Comparison of ENCODE assay signal across 25 cellular contexts in the genomic region with DNA sequence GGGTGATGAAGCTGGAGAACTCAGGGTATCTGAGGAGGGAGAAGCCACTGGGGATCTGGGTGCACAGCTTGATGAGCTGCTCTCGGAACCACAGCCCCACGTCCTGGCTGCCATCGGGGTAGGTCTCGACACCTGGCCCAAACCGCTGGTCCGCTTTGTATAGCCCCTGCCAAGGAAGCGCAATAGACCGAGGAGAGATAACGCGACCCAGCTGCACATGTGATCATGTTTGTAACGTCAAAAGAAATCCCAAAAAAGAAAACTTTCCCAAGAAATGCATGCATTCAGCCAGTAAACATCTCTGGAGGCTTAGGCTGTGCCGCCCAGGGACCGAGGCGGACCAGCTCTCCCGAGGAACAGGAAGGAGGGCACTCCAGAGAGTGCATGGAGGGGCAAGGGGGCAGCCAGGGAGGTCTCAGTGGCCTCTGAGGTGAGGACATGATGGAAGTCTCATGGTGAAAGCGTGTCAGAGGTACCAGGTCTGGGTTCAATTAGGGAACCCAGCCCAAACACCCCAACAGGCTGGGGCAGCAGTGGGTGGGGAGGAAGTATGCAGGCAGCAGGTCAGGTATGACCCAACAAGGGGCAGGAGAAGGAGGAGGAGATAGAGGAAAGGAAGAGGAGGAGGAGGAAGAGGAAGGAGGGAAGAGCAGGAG. TPM values are rescaled to one million over a fixed set of nuclear protein-coding genes. Genes with fewer than 3 reads are reported as not detected.
DNase-seq lines count a peak whose midpoint lies in the region; ATAC-seq, FAIRE-seq and TF ChIP-seq lines count a peak whose summit lies in the region.
"Had no signal": no experiment of that assay in that cellular context is flagged by ENCODE, and none has a peak within 500 bp of the region (broad histone marks: within the 10 kb centered on the region; RNA-seq: fewer than 3 reads in every experiment).

No MANE protein-coding gene starts in this region.

- H2AFZ ChIP-seq in H9 (ENCODE audit: low read length) = no peak overlapping the region
- H2AFZ ChIP-seq: GM23248 had no signal

- no peak for TF ChIP-seq CTCF in kidney (IDR thresholded peaks at IDR 0.05; ENCODE audit: borderline replicate concordance, extremely low read depth, insufficient read depth)
- no peak for TF ChIP-seq CTCF in progenitor cell of endocrine pancreas (IDR thresholded peaks at IDR 0.05; ENCODE audit: unreplicated experiment)
- TF ChIP-seq CTCF in H9 (conservative IDR thresholded peaks at IDR 0.05) = no peak
- no peak for TF ChIP-seq CTCF in right atrium auricular region (IDR thresholded peaks at IDR 0.05)

- H2BK5ac ChIP-seq in H9 (ENCODE audit: insufficient read length, low read length) = no peak overlapping the region

- DNase-seq in H7 (peak; percentile 18), kidney (peak; percentile 42), progenitor cell of endocrine pancreas (ENCODE audit: low spot score, unreplicated experiment) (no peak), NCI-H510A (lab: John Stamatoyannopoulos, UW) (no peak), H9 (no peak), right atrium auricular region (ENCODE audit: low spot score) (no peak)
- no peak for DNase-seq in activated naive CD8-positive, alpha-beta T cell treated with anti-CD3 and anti-CD28 coated beads, Interleukin-2, amount 10 ng/mL, durations not matched to agents 7 days and 5 days
- no peak for DNase-seq in stimulated activated CD8-positive, alpha-beta memory T cell treated with anti-CD3 and anti-CD28 coated beads, Interleukin-4, amount 100 ng/mL, for 48 hours
- DNase-seq: CD4-positive, alpha-beta T cell; COR-L47; DMS79; GM23248; HCEC 1CT; KBM-7; MM.1S; NCI-H1092; NCI-H1436; NCI-H187 treated with DMSO at 0.1 percent for 48 hours; NCI-H2107; NCI-H510A treated with DMSO at 0.1 percent for 48 hours; NCI-H774; NK-92 treated with Interleukin-12 subunit alpha and Interleukin-12 subunit beta, amount 100 ng/mL, for 24 hours; SHP77 treated with DMSO at 0.1 percent for 48 hours had no signal

- POLR2A ChIA-PET in activated naive CD8-positive, alpha-beta T cell treated with anti-CD3 and anti-CD28 coated beads, Interleukin-2, amount 10 ng/mL, durations not matched to agents 7 days and 5 days (lab: Charles Lee) = no interaction called here

- no CpG with 5 or more reads among the region's 16 CpGs for WGBS in H9 (ENCODE audit: extremely low coverage, insufficient read length, low lambda C conversion rate)

- H3K4ac ChIP-seq in H9 (ENCODE audit: low read depth, low read length) = no peak overlapping the region

- no peak overlapping the region for H2BK120ac ChIP-seq in H9 (ENCODE audit: low read depth, low read length, poor library complexity, severe bottlenecking)

- FAIRE-seq in kidney (lab: Jason Lieb, UNC) = no peak

- no peak overlapping the region for H2BK12ac ChIP-seq in H9 (ENCODE audit: insufficient read length, low read depth, low read length)

- H4K20me1 ChIP-seq in H9 (ENCODE audit: control insufficient read depth, insufficient read depth, insufficient read length) = no peaks in the 10 kb centered on the region

- H3K9ac ChIP-seq in kidney (ENCODE audit: low read length in 2 of 2) (no peak overlapping the region), H9 (ENCODE audit: extremely low read depth, insufficient read length, low read length) (no peak overlapping the region)
- H3K9ac ChIP-seq: GM23248 had no signal

- H4K5ac ChIP-seq in H9 (ENCODE audit: insufficient read length, low read depth, low read length) = no peak overlapping the region

- H3K79me2 ChIP-seq in H9 (ENCODE audit: insufficient read depth, low read length) = no peaks in the 10 kb centered on the region

- peaks cover 86% of the 10 kb centered on the region for H3K36me3 Mint-ChIP-seq in activated naive CD8-positive, alpha-beta T cell treated with anti-CD3 and anti-CD28 coated beads, Interleukin-2, amount 10 ng/mL, durations not matched to agents 7 days and 5 days
- H3K36me3 Mint-ChIP-seq in progenitor cell of endocrine pancreas (ENCODE audit: insufficient read depth) (peaks cover 75% of the 10 kb centered on the region), H9 (ENCODE audit: insufficient read depth in 1 of 3, low read depth in 3 of 3) (peaks cover 65 to 82% (median 77%) of the 10 kb centered on the region in 3 experiments)

- H3K27me3 ChIP-seq in H7 (ENCODE audit: control insufficient read depth, insufficient read depth, low read length) (no peaks in the 10 kb centered on the region), H9 (ENCODE audit: insufficient read depth, low read length) (no peaks in the 10 kb centered on the region), right atrium auricular region (no peaks in the 10 kb centered on the region)

- no peak overlapping the region for H3K56ac ChIP-seq in H9 (ENCODE audit: insufficient read length, low read depth, low read length)

- peaks cover 6 to 15% of the 10 kb centered on the region in 2 donors for H3K9me3 ChIP-seq in kidney (ENCODE audit: control insufficient read depth in 1 of 2, low read length in 2 of 2)
- peaks cover 23% of the 10 kb centered on the region for H3K9me3 ChIP-seq in H9 (ENCODE audit: control insufficient read depth, low read depth, low read length)
- peaks cover 0 to 24% of the 10 kb centered on the region in 2 donors for H3K9me3 ChIP-seq in right atrium auricular region

- intact Hi-C loops in kidney (cut with DNase I) = no loop called here

- no peak overlapping the region for H3K23ac ChIP-seq in H9 (ENCODE audit: insufficient read length, low read depth, low read length)

- no peak overlapping the region for H4K8ac ChIP-seq in H9 (replicated peaks; ENCODE audit: insufficient read length, low read depth, low read length)

- H3K27ac ChIP-seq in kidney (ENCODE audit: low read depth in 2 of 2, low read length in 2 of 2) = no peak overlapping the region
- no peak overlapping the region for H3K27ac ChIP-seq in H9 (ENCODE audit: insufficient read length, low read depth, low read length)
- no peak overlapping the region for H3K27ac ChIP-seq in right atrium auricular region
- H3K27ac ChIP-seq: GM23248, HL-60, RWPE1 had no signal

- peak overlapping the region; percentile 42 for H3K27ac Mint-ChIP-seq in activated naive CD8-positive, alpha-beta T cell treated with anti-CD3 and anti-CD28 coated beads, Interleukin-2, amount 10 ng/mL, durations not matched to agents 7 days and 5 days
- H3K27ac Mint-ChIP-seq in progenitor cell of endocrine pancreas = peak overlapping the region; percentile 24
- H3K27ac Mint-ChIP-seq in H9 = no peak overlapping the region; a peak in 1 of 7 replicates
- H3K27ac Mint-ChIP-seq: CD4-positive, alpha-beta T cell had no signal

- no peak overlapping the region for H4K91ac ChIP-seq in H9 (ENCODE audit: insufficient read length, low read depth, low read length)

- H3K23me2 ChIP-seq in H9 (ENCODE audit: insufficient read length, low read depth, low read length, poor library complexity, severe bottlenecking) = no peaks in the 10 kb centered on the region

- H2BK20ac ChIP-seq in H9 (ENCODE audit: low read depth, low read length, poor library complexity, severe bottlenecking) = no peak overlapping the region

- no peak overlapping the region for H3K4me2 ChIP-seq in H9 (ENCODE audit: insufficient read depth, insufficient read length, low read length)

- no peak for ATAC-seq in activated naive CD8-positive, alpha-beta T cell treated with anti-CD3 and anti-CD28 coated beads, Interleukin-2, amount 10 ng/mL, durations not matched to agents 7 days and 5 days (ENCODE audit: low read depth)

- no peaks in the 10 kb centered on the region for H3K79me1 ChIP-seq in H9 (ENCODE audit: insufficient read depth, low read depth, low read length, poor library complexity, severe bottlenecking)

- H3K18ac ChIP-seq in H9 (ENCODE audit: insufficient read length, low read depth, low read length) = no peak overlapping the region

- H3T11ph ChIP-seq in H9 (ENCODE audit: low read length) = no peak overlapping the region

- H3K4me1 Mint-ChIP-seq in activated naive CD8-positive, alpha-beta T cell treated with anti-CD3 and anti-CD28 coated beads, Interleukin-2, amount 10 ng/mL, durations not matched to agents 7 days and 5 days = peaks cover 1% of the 10 kb centered on the region
- H3K4me1 Mint-ChIP-seq in progenitor cell of endocrine pancreas (ENCODE audit: low read depth) (no peaks in the 10 kb centered on the region), H9 (no peaks in the 10 kb centered on the region)

- peaks cover 45% of the 10 kb centered on the region for H3K9me3 Mint-ChIP-seq in activated naive CD8-positive, alpha-beta T cell treated with anti-CD3 and anti-CD28 coated beads, Interleukin-2, amount 10 ng/mL, durations not matched to agents 7 days and 5 days
- H3K9me3 Mint-ChIP-seq in progenitor cell of endocrine pancreas (ENCODE audit: low read depth) (peaks cover 52% of the 10 kb centered on the region), H9 (peaks cover 78 to 79% of the 10 kb centered on the region in 2 experiments)

- no peak overlapping the region for H2BK15ac ChIP-seq in H9 (ENCODE audit: low read depth, low read length)

- H3K27me3 Mint-ChIP-seq in activated naive CD8-positive, alpha-beta T cell treated with anti-CD3 and anti-CD28 coated beads, Interleukin-2, amount 10 ng/mL, durations not matched to agents 7 days and 5 days = no peaks in the 10 kb centered on the region
- H3K27me3 Mint-ChIP-seq in progenitor cell of endocrine pancreas (no peaks in the 10 kb centered on the region), H9 (ENCODE audit: low read depth) (no peaks in the 10 kb centered on the region; the same call in none of the 2 replicates)
- H3K27me3 Mint-ChIP-seq: CD4-positive, alpha-beta T cell had no signal

- H3K14ac ChIP-seq in H9 (ENCODE audit: insufficient read depth, low read length) = no peak overlapping the region

- H3K36me3 ChIP-seq in H7 (replicated peaks; ENCODE audit: control insufficient read depth, insufficient read depth, low read length) = no peaks in the 10 kb centered on the region
- H3K36me3 ChIP-seq in kidney (ENCODE audit: control insufficient read depth in 1 of 2, insufficient read depth in 2 of 2, low read length in 2 of 2) = peaks cover 0 to 10% of the 10 kb centered on the region in 2 donors
- no peaks in the 10 kb centered on the region for H3K36me3 ChIP-seq in right atrium auricular region

- H3K4me3 ChIP-seq in H7 (ENCODE audit: insufficient read depth, low read depth, low read length) (no peak overlapping the region), kidney (ENCODE audit: low read length in 2 of 2) (no peak overlapping the region), right atrium auricular region (no peak overlapping the region)
- H3K4me3 ChIP-seq: GM23248 had no signal

- no peak overlapping the region for H3K4me3 Mint-ChIP-seq in activated naive CD8-positive, alpha-beta T cell treated with anti-CD3 and anti-CD28 coated beads, Interleukin-2, amount 10 ng/mL, durations not matched to agents 7 days and 5 days
- no peak overlapping the region for H3K4me3 Mint-ChIP-seq in progenitor cell of endocrine pancreas (ENCODE audit: low read depth)
- H3K4me3 Mint-ChIP-seq in H9 = no peak overlapping the region
- H3K4me3 Mint-ChIP-seq: CD4-positive, alpha-beta T cell had no signal

- H2AK5ac ChIP-seq in H9 (ENCODE audit: insufficient read length, low read length) = no peak overlapping the region

- H3K4me1 ChIP-seq in kidney (ENCODE audit: control insufficient read depth in 1 of 2, insufficient read depth in 1 of 2, low read depth in 1 of 2, low read length in 2 of 2) (no peaks in the 10 kb centered on the region), H9 (ENCODE audit: insufficient read depth, low read length) (no peaks in the 10 kb centered on the region), right atrium auricular region (no peaks in the 10 kb centered on the region)

RNA-seq across cellular contexts. Expression of gene ANKMY1, which starts 28.3 kb away (rescaled TPM):
- total RNA-seq in H7 (2014; rRNA removed; shearing (Covaris generic)) = 3.6 and 8.9 TPM in 2 replicates
- 10 to 100 TPM; 50.9 to 53.2 TPM for total RNA-seq in activated naive CD8-positive, alpha-beta T cell treated with anti-CD3 and anti-CD28 coated beads, Interleukin-2, amount 10 ng/mL, durations not matched to agents 7 days and 5 days
- 22.1 TPM for total RNA-seq in kidney
- polyA plus RNA-seq in kidney (ENCODE audit: insufficient read depth, low read depth, low replicate concordance) = 3.0 TPM
- 29.0 and 29.2 TPM in 2 replicates for total RNA-seq in progenitor cell of endocrine pancreas
- 8.6 and 13.7 TPM in 2 replicates for total RNA-seq in H9 (2021)
- total RNA-seq in right atrium auricular region = 1 to 10 TPM; 3.7 to 7.9 TPM

RNA-seq across cellular contexts. Expression of gene DUSP28, which starts 30.7 kb away (rescaled TPM):
- total RNA-seq in H7 (2014; rRNA removed; shearing (Covaris generic)) = 2.4 and 2.5 TPM in 2 replicates
- total RNA-seq in activated naive CD8-positive, alpha-beta T cell treated with anti-CD3 and anti-CD28 coated beads, Interleukin-2, amount 10 ng/mL, durations not matched to agents 7 days and 5 days = 10 to 100 TPM; 12.3 to 13.8 TPM
- total RNA-seq in kidney (7.0 TPM), progenitor cell of endocrine pancreas (4.9 and 6.4 TPM in 2 replicates), H9 (2021) (1.6 and 2.9 TPM in 2 replicates), right atrium auricular region (10 to 100 TPM; 12.0 to 17.5 TPM)
- 5.9 TPM for polyA plus RNA-seq in kidney (ENCODE audit: insufficient read depth, low read depth, low replicate concordance)

RNA-seq across cellular contexts. Expression of gene RNPEPL1, which starts 38.8 kb away (rescaled TPM):
- 10.3 and 15.2 TPM in 2 replicates for total RNA-seq in H7 (2014; rRNA removed; shearing (Covaris generic))
- 100 to 1,000 TPM; 124 TPM for total RNA-seq in activated naive CD8-positive, alpha-beta T cell treated with anti-CD3 and anti-CD28 coated beads, Interleukin-2, amount 10 ng/mL, durations not matched to agents 7 days and 5 days
- total RNA-seq in kidney = 77.4 TPM
- 65.4 TPM for polyA plus RNA-seq in kidney (ENCODE audit: insufficient read depth, low read depth, low replicate concordance)
- 50.8 and 52.2 TPM in 2 replicates for total RNA-seq in progenitor cell of endocrine pancreas
- 22.5 and 24.7 TPM in 2 replicates for total RNA-seq in H9 (2021)
- total RNA-seq in right atrium auricular region = 10 to 100 TPM; 62.0 to 76.3 TPM

RNA-seq across cellular contexts. Expression of gene CAPN10, which starts 57.1 kb away (rescaled TPM):
- 66.5 and 69.0 TPM in 2 replicates for total RNA-seq in H7 (2014; rRNA removed; shearing (Covaris generic))
- 10 to 100 TPM; 72.3 to 74.2 TPM for total RNA-seq in activated naive CD8-positive, alpha-beta T cell treated with anti-CD3 and anti-CD28 coated beads, Interleukin-2, amount 10 ng/mL, durations not matched to agents 7 days and 5 days
- total RNA-seq in kidney (50.9 TPM), progenitor cell of endocrine pancreas (65.5 and 67.2 TPM in 2 replicates), H9 (2021) (45.0 and 47.4 TPM in 2 replicates), right atrium auricular region (10 to 100 TPM; 14.1 to 14.6 TPM)
- polyA plus RNA-seq in kidney (ENCODE audit: insufficient read depth, low read depth, low replicate concordance) = 26.3 TPM

Comparison
In these comparisons a context has a peak if more than half of its experiments do, and no peak if none do; other contexts are left out.
1. DNase-seq: peak in H7 (single experiment) and kidney (single experiment); none in activated naive CD8-positive, alpha-beta T cell treated with anti-CD3 and anti-CD28 coated beads, Interleukin-2, amount 10 ng/mL, durations not matched to agents 7 days and 5 days (single experiment), progenitor cell of endocrine pancreas (single experiment), NCI-H510A (single experiment), H9 (single experiment), right atrium auricular region (single experiment) and stimulated activated CD8-positive, alpha-beta memory T cell treated with anti-CD3 and anti-CD28 coated beads, Interleukin-4, amount 100 ng/mL, for 48 hours (single experiment).
2. H3K27ac Mint-ChIP-seq: peak in activated naive CD8-positive, alpha-beta T cell treated with anti-CD3 and anti-CD28 coated beads, Interleukin-2, amount 10 ng/mL, durations not matched to agents 7 days and 5 days (single experiment) and progenitor cell of endocrine pancreas (single experiment); none in H9 (0 of 3).